1 cellular context compared by ENCODE assay signal in the genomic region with DNA sequence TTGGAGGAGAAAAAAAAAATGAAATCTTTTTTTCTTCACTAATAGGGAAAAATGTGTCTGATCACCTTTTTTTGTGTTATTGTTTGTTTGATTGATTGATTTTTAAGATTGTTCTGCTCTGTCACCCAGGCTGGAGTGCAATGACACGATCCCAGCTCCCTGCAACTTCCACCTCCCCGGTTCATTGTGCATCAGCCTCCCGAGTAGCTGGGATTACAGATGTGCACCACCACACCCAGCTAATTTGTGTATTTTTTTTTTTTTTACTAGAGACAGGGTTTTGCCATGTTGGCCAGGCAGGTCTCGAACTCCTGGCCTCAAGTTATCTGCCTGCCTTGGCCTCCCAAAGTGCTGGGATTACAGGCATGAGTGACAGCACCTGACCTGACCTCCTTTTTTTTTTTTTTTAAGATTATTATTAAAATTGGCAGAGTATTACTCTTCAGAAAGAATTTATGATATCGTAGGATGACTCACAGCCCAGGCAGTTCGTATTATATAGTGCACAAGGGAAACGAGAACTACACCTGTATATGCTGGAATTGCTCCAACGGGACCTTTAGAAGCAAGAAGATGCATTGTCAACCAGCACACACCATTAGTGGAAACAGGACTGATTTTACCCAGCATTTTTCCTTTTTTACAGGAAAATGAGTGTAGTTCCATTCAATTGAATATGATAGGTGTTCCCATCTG.
TF ChIP-seq lines count a peak whose summit lies in the region.

No MANE protein-coding gene starts in this region.

TF ChIP-seq in GM23338, 12 proteins besides CTCF, POLR2A, EP300 and RAD21 (continued from another document):
- TF ChIP-seq, protein P1, sequence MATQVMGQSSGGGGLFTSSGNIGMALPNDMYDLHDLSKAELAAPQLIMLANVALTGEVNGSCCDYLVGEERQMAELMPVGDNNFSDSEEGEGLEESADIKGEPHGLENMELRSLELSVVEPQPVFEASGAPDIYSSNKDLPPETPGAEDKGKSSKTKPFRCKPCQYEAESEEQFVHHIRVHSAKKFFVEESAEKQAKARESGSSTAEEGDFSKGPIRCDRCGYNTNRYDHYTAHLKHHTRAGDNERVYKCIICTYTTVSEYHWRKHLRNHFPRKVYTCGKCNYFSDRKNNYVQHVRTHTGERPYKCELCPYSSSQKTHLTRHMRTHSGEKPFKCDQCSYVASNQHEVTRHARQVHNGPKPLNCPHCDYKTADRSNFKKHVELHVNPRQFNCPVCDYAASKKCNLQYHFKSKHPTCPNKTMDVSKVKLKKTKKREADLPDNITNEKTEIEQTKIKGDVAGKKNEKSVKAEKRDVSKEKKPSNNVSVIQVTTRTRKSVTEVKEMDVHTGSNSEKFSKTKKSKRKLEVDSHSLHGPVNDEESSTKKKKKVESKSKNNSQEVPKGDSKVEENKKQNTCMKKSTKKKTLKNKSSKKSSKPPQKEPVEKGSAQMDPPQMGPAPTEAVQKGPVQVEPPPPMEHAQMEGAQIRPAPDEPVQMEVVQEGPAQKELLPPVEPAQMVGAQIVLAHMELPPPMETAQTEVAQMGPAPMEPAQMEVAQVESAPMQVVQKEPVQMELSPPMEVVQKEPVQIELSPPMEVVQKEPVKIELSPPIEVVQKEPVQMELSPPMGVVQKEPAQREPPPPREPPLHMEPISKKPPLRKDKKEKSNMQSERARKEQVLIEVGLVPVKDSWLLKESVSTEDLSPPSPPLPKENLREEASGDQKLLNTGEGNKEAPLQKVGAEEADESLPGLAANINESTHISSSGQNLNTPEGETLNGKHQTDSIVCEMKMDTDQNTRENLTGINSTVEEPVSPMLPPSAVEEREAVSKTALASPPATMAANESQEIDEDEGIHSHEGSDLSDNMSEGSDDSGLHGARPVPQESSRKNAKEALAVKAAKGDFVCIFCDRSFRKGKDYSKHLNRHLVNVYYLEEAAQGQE (IDR thresholded peaks at IDR 0.05; ENCODE audit: unreplicated experiment): no peak
- TF ChIP-seq, protein P2, sequence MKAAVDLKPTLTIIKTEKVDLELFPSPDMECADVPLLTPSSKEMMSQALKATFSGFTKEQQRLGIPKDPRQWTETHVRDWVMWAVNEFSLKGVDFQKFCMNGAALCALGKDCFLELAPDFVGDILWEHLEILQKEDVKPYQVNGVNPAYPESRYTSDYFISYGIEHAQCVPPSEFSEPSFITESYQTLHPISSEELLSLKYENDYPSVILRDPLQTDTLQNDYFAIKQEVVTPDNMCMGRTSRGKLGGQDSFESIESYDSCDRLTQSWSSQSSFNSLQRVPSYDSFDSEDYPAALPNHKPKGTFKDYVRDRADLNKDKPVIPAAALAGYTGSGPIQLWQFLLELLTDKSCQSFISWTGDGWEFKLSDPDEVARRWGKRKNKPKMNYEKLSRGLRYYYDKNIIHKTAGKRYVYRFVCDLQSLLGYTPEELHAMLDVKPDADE (IDR thresholded peaks at IDR 0.05): no peak
- TF ChIP-seq STAT1 (IDR thresholded peaks at IDR 0.05; ENCODE audit: unreplicated experiment) (no peak), NANOG (IDR thresholded peaks at IDR 0.05; ENCODE audit: borderline replicate concordance) (no peak), POLR2AphosphoS5 (IDR thresholded peaks at IDR 0.05; ENCODE audit: low read depth) (no peak), EZH2phosphoT487 (IDR thresholded peaks at IDR 0.05; ENCODE audit: unreplicated experiment) (no peak)
- TF ChIP-seq, protein P3, sequence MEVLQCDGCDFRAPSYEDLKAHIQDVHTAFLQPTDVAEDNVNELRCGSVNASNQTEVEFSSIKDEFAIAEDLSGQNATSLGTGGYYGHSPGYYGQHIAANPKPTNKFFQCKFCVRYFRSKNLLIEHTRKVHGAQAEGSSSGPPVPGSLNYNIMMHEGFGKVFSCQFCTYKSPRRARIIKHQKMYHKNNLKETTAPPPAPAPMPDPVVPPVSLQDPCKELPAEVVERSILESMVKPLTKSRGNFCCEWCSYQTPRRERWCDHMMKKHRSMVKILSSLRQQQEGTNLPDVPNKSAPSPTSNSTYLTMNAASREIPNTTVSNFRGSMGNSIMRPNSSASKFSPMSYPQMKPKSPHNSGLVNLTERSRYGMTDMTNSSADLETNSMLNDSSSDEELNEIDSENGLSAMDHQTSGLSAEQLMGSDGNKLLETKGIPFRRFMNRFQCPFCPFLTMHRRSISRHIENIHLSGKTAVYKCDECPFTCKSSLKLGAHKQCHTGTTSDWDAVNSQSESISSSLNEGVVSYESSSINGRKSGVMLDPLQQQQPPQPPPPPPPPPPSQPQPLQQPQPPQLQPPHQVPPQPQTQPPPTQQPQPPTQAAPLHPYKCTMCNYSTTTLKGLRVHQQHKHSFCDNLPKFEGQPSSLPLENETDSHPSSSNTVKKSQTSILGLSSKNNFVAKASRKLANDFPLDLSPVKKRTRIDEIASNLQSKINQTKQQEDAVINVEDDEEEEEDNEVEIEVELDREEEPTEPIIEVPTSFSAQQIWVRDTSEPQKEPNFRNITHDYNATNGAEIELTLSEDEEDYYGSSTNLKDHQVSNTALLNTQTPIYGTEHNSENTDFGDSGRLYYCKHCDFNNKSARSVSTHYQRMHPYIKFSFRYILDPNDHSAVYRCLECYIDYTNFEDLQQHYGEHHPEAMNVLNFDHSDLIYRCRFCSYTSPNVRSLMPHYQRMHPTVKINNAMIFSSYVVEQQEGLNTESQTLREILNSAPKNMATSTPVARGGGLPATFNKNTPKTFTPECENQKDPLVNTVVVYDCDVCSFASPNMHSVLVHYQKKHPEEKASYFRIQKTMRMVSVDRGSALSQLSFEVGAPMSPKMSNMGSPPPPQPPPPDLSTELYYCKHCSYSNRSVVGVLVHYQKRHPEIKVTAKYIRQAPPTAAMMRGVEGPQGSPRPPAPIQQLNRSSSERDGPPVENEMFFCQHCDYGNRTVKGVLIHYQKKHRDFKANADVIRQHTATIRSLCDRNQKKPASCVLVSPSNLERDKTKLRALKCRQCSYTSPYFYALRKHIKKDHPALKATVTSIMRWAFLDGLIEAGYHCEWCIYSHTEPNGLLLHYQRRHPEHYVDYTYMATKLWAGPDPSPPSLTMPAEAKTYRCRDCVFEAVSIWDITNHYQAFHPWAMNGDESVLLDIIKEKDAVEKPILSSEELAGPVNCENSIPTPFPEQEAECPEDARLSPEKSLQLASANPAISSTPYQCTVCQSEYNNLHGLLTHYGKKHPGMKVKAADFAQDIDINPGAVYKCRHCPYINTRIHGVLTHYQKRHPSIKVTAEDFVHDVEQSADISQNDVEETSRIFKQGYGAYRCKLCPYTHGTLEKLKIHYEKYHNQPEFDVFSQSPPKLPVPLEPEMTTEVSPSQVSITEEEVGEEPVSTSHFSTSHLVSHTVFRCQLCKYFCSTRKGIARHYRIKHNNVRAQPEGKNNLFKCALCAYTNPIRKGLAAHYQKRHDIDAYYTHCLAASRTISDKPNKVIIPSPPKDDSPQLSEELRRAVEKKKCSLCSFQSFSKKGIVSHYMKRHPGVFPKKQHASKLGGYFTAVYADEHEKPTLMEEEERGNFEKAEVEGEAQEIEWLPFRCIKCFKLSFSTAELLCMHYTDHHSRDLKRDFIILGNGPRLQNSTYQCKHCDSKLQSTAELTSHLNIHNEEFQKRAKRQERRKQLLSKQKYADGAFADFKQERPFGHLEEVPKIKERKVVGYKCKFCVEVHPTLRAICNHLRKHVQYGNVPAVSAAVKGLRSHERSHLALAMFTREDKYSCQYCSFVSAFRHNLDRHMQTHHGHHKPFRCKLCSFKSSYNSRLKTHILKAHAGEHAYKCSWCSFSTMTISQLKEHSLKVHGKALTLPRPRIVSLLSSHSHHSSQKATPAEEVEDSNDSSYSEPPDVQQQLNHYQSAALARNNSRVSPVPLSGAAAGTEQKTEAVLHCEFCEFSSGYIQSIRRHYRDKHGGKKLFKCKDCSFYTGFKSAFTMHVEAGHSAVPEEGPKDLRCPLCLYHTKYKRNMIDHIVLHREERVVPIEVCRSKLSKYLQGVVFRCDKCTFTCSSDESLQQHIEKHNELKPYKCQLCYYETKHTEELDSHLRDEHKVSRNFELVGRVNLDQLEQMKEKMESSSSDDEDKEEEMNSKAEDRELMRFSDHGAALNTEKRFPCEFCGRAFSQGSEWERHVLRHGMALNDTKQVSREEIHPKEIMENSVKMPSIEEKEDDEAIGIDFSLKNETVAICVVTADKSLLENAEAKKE (CRISPR knock-in tag; IDR thresholded peaks at IDR 0.05): no peak
